ENCODE assay signal across 14 cellular contexts in genomic region chr15:77180757-77181156, GRCh38.
A peak's percentile ranks its signal among the peaks of the same experiment; 100 is the strongest.
DNase-seq lines count a peak whose midpoint lies in the region; ATAC-seq, FAIRE-seq and TF ChIP-seq lines count a peak whose summit lies in the region.
"Had no signal": no experiment of that assay in that cellular context is flagged by ENCODE, and none has a peak within 500 bp of the region (broad histone marks: within the 10 kb centered on the region; RNA-seq: fewer than 3 reads in every experiment).

No MANE protein-coding gene starts in this region.

- DNase-seq in CD1c-positive myeloid dendritic cell (ENCODE audit: extremely low spot score) (peak; percentile 53), MM.1S (no peak), GM12878 (ENCODE audit: low read depth, low spot score) (no peak), mesenchymal stem cell (peak; percentile 68), retina (no peak), ureter (ENCODE audit: low spot score) (no peak)
- no peak for DNase-seq in activated T-cell treated with anti-CD3 and anti-CD28 coated beads, Interleukin-2, amount 50 U/mL, for 24 hours
- DNase-seq: activated CD4-positive, alpha-beta memory T cell treated with anti-CD3 and anti-CD28 coated beads, Interleukin-2, amount 10 ng/mL, durations not matched to agents 7 days and 5 days; activated naive CD4-positive, alpha-beta T cell treated with anti-CD3 and anti-CD28 coated beads, Interleukin-2, amount 50 U/mL, for 16 hours; CD4-positive, alpha-beta T cell; Kasumi-1; NCI-H2171 had no signal

- BruUV-seq in GM12878 (replicated peaks; lab: Mats Ljungman, UMichigan), result no TSS peak

- intact Hi-C loops in GM12878 (cut with micrococcal nuclease; ENCODE audit: unreplicated experiment), result loop anchor here (10.0 kb wide), 1 partner anchor 196 kb away; no protein-coding TSS in a partner anchor

- no peak overlapping the region for H3K4me3 Mint-ChIP-seq in activated T-cell treated with anti-CD3 and anti-CD28 coated beads, Interleukin-2, amount 50 U/mL, for 24 hours
- H3K4me3 Mint-ChIP-seq: activated CD4-positive, alpha-beta memory T cell treated with anti-CD3 and anti-CD28 coated beads, Interleukin-2, amount 10 ng/mL, durations not matched to agents 7 days and 5 days; CD4-positive, alpha-beta T cell had no signal

- peaks cover 3% of the 10 kb centered on the region for H3K79me1 ChIP-seq in mesenchymal stem cell (replicated peaks; ENCODE audit: low read length, poor library complexity, severe bottlenecking)

- no peaks in the 10 kb centered on the region for H4K20me1 ChIP-seq in MM.1S (ENCODE audit: insufficient read depth, low read length)
- no peaks in the 10 kb centered on the region for H4K20me1 ChIP-seq in GM12878 (ENCODE audit: control insufficient read depth, insufficient read depth)

- TF ChIP-seq RAD21 in GM12878 (IDR thresholded peaks at IDR 0.05; ENCODE audit: insufficient read depth, low read depth, low read length), result no peak

- H3K27ac Mint-ChIP-seq in activated T-cell treated with anti-CD3 and anti-CD28 coated beads, Interleukin-2, amount 50 U/mL, for 24 hours, result no peak overlapping the region

- no peak overlapping the region for H3K23ac ChIP-seq in mesenchymal stem cell (ENCODE audit: low read length in 2 of 2)

- H4K8ac ChIP-seq in mesenchymal stem cell (ENCODE audit: low read length), result no peak overlapping the region

- no peak overlapping the region for H4K91ac ChIP-seq in mesenchymal stem cell (ENCODE audit: low read length)

- FAIRE-seq in GM12878 (lab: Jason Lieb, UNC), result no peak
- FAIRE-seq: frontal cortex had no signal

- H3K4me3 ChIP-seq in MM.1S (ENCODE audit: low read length) (no peak overlapping the region), GM12878 (peak overlapping the region; percentile 43; the same call in 1 of the 2 replicates), mesenchymal stem cell (ENCODE audit: insufficient read depth in 1 of 2, low read depth in 1 of 2, low read length in 2 of 2) (no peak overlapping the region)

- no peak overlapping the region for H3K4ac ChIP-seq in mesenchymal stem cell (ENCODE audit: low read depth in 1 of 2, low read length in 2 of 2)

- no peak for TF ChIP-seq CTCF in MM.1S (IDR thresholded peaks at IDR 0.05; ENCODE audit: low read length)
- no peak for TF ChIP-seq CTCF in GM12878 (IDR thresholded peaks at IDR 0.05 in 2 of 3, conservative IDR thresholded peaks at IDR 0.05 in 1 of 3; ENCODE audit: control insufficient read depth in 2 of 3, extremely low read depth in 1 of 3, insufficient read depth in 1 of 3, low read depth in 3 of 3, low read length in 3 of 3)

- H3K9ac ChIP-seq in MM.1S (ENCODE audit: low read length) (no peak overlapping the region), GM12878 (ENCODE audit: control insufficient read depth, insufficient read depth, low read length) (peak overlapping the region; percentile 35; the same call in 1 of the 2 replicates), mesenchymal stem cell (ENCODE audit: low read length) (no peak overlapping the region)

- H3K9me2 ChIP-seq in MM.1S (replicated peaks; ENCODE audit: insufficient read depth, low read length), result no peaks in the 10 kb centered on the region

- H2BK12ac ChIP-seq in mesenchymal stem cell (ENCODE audit: low read length in 2 of 2), result no peak overlapping the region

- in situ Hi-C loops in GM12878 (cut with MboI), result no loop called here

- H3K4me2 ChIP-seq in MM.1S (ENCODE audit: low read depth, low read length), result peak overlapping the region; percentile 65
- H3K4me2 ChIP-seq in GM12878 (ENCODE audit: control insufficient read depth, insufficient read depth), result peak overlapping the region; percentile 83
- no peak overlapping the region for H3K4me2 ChIP-seq in mesenchymal stem cell (ENCODE audit: low read length, poor library complexity, severe bottlenecking)

- ATAC-seq in GM12878 (no peak), GM18861 (IDR thresholded peaks at IDR 0.05; ENCODE audit: unreplicated experiment) (no peak)

- no peak overlapping the region for H2BK120ac ChIP-seq in mesenchymal stem cell (ENCODE audit: low read depth, low read length)

- no peak overlapping the region for H3K18ac ChIP-seq in mesenchymal stem cell (ENCODE audit: low read depth in 1 of 2, low read length in 2 of 2)

- H2AK5ac ChIP-seq in mesenchymal stem cell (ENCODE audit: low read length, severe bottlenecking), result no peak overlapping the region

- 87% methylated on average over 5 of the region's 5 CpGs for WGBS in GM12878 (ENCODE audit: insufficient coverage, insufficient replicate concordance, low lambda C conversion rate, missing lambda C conversion rate)
- 93% methylated on average over 5 of the region's 5 CpGs for WGBS in mesenchymal stem cell

- peaks cover 43% of the 10 kb centered on the region for H3K4me1 ChIP-seq in MM.1S (ENCODE audit: low read length)
- peaks cover 58% of the 10 kb centered on the region for H3K4me1 ChIP-seq in GM12878 (ENCODE audit: control insufficient read depth, insufficient read depth, low read length)
- no peaks in the 10 kb centered on the region for H3K4me1 ChIP-seq in mesenchymal stem cell (ENCODE audit: control insufficient read depth, insufficient read depth, low read depth, low read length)

- no peak overlapping the region for H3K14ac ChIP-seq in mesenchymal stem cell (ENCODE audit: low read length in 2 of 2)

- peaks cover 2% of the 10 kb centered on the region for H3K36me3 Mint-ChIP-seq in activated T-cell treated with anti-CD3 and anti-CD28 coated beads, Interleukin-2, amount 50 U/mL, for 24 hours (ENCODE audit: low read depth)

- no peak overlapping the region for H2BK5ac ChIP-seq in mesenchymal stem cell (ENCODE audit: low read depth, low read length, poor library complexity, severe bottlenecking)

- no peaks in the 10 kb centered on the region for H3K9me3 Mint-ChIP-seq in activated T-cell treated with anti-CD3 and anti-CD28 coated beads, Interleukin-2, amount 50 U/mL, for 24 hours
- H3K9me3 Mint-ChIP-seq: activated CD4-positive, alpha-beta memory T cell treated with anti-CD3 and anti-CD28 coated beads, Interleukin-2, amount 10 ng/mL, durations not matched to agents 7 days and 5 days; CD4-positive, alpha-beta T cell had no signal

- H3K9me3 ChIP-seq in MM.1S (replicated peaks; ENCODE audit: insufficient read depth, low read length) (no peaks in the 10 kb centered on the region), GM12878 (replicated peaks; ENCODE audit: control insufficient read depth, insufficient read depth, low read length) (no peaks in the 10 kb centered on the region), mesenchymal stem cell (ENCODE audit: control insufficient read depth, low read length) (no peaks in the 10 kb centered on the region)

- H3K36me3 ChIP-seq in MM.1S (replicated peaks; ENCODE audit: insufficient read depth, low read length), result no peaks in the 10 kb centered on the region
- no peaks in the 10 kb centered on the region for H3K36me3 ChIP-seq in GM12878 (ENCODE audit: control insufficient read depth in 2 of 2, insufficient read depth in 2 of 2, low read length in 1 of 2)
- peaks cover 8 to 53% of the 10 kb centered on the region in 2 experiments for H3K36me3 ChIP-seq in mesenchymal stem cell (ENCODE audit: control insufficient read depth in 1 of 2, insufficient read depth in 2 of 2, low read depth in 1 of 2, low read length in 2 of 2)

- no peak overlapping the region for H2AFZ ChIP-seq in MM.1S (ENCODE audit: low read length)
- no peak overlapping the region for H2AFZ ChIP-seq in GM12878 (ENCODE audit: control insufficient read depth, low read depth, low read length)
- H2AFZ ChIP-seq in mesenchymal stem cell (ENCODE audit: low read depth, low read length), result no peak overlapping the region

- CTCF ChIA-PET in GM12878 (lab: Yijun Ruan, JAX), result interaction anchor here (0.7 to 18.9 kb wide), 18 partner anchors 10 to 361 kb away, joined by 3 to 455 read pairs (median 8); no protein-coding TSS in a partner anchor

- H3K4me1 Mint-ChIP-seq in activated T-cell treated with anti-CD3 and anti-CD28 coated beads, Interleukin-2, amount 50 U/mL, for 24 hours (ENCODE audit: low read depth), result peaks cover 53% of the 10 kb centered on the region

- TF ChIP-seq POLR2A in GM12878 (IDR thresholded peaks at IDR 0.05; ENCODE audit: low read depth, low read length), result no peak

- peaks cover 30% of the 10 kb centered on the region for H3F3A ChIP-seq in MM.1S (ENCODE audit: insufficient read depth, low read length)

- no peak overlapping the region for H2BK15ac ChIP-seq in mesenchymal stem cell (ENCODE audit: low read depth, poor library complexity, severe bottlenecking)

- no peaks in the 10 kb centered on the region for H3K79me2 ChIP-seq in MM.1S (ENCODE audit: low read length)
- H3K79me2 ChIP-seq in GM12878 (ENCODE audit: control insufficient read depth, insufficient read depth, low read length), result no peaks in the 10 kb centered on the region

- no peaks in the 10 kb centered on the region for H3K27me3 Mint-ChIP-seq in activated T-cell treated with anti-CD3 and anti-CD28 coated beads, Interleukin-2, amount 50 U/mL, for 24 hours
- H3K27me3 Mint-ChIP-seq: activated CD4-positive, alpha-beta memory T cell treated with anti-CD3 and anti-CD28 coated beads, Interleukin-2, amount 10 ng/mL, durations not matched to agents 7 days and 5 days; CD4-positive, alpha-beta T cell had no signal

- H3K27me3 ChIP-seq in MM.1S (replicated peaks; ENCODE audit: insufficient read depth, low read length), result no peaks in the 10 kb centered on the region
- no peaks in the 10 kb centered on the region for H3K27me3 ChIP-seq in GM12878 (replicated peaks in 1 of 2; ENCODE audit: control insufficient read depth in 2 of 2, insufficient read depth in 2 of 2, low read length in 1 of 2)
- no peaks in the 10 kb centered on the region for H3K27me3 ChIP-seq in mesenchymal stem cell (ENCODE audit: control insufficient read depth in 1 of 2, insufficient read depth in 1 of 2, low read length in 2 of 2)

- peak overlapping the region; percentile 68; the same call in 1 of the 2 replicates for H3K27ac ChIP-seq in MM.1S (ENCODE audit: low read length)
- peak overlapping the region; percentile 90 for H3K27ac ChIP-seq in GM12878 (ENCODE audit: control insufficient read depth, insufficient read depth)
- H3K27ac ChIP-seq in mesenchymal stem cell (ENCODE audit: low read length, poor library complexity, severe bottlenecking), result no peak overlapping the region

- POLR2A ChIA-PET in GM12878 (lab: Charles Lee), result interaction anchor here (0.6 to 1.9 kb wide), 4 partner anchors 16 to 62 kb away, joined by 3 to 7 read pairs (median 4); no protein-coding TSS in a partner anchor

- RAD21 ChIA-PET in GM12878 (lab: Charles Lee; ENCODE audit: unreplicated experiment), result interaction anchor here (0.6 to 15.0 kb wide), 13 partner anchors 8 to 363 kb away, joined by 3 to 286 read pairs (median 21); no protein-coding TSS in a partner anchor

- TF ChIP-seq EP300 in GM12878 (IDR thresholded peaks at IDR 0.05; ENCODE audit: borderline replicate concordance in 1 of 2, control insufficient read depth in 1 of 2, low read depth in 2 of 2, low read length in 2 of 2), result no peak

- SMC1A ChIA-PET in GM12878 (lab: Charles Lee; ENCODE audit: uncharacterized antibody, unreplicated experiment), result interaction anchor here (0.6 to 15.7 kb wide), 21 partner anchors 8 to 360 kb away, joined by 3 to 365 read pairs (median 12); partner anchors contain the start of genes HMG20A and PEAK1

Comparison
In these comparisons a context has a peak if more than half of its experiments do, and no peak if none do; other contexts are left out.
1. DNase-seq: peak in CD1c-positive myeloid dendritic cell (single experiment) and mesenchymal stem cell (single experiment); none in MM.1S (single experiment), GM12878 (single experiment), retina (single experiment), ureter (single experiment) and activated T-cell treated with anti-CD3 and anti-CD28 coated beads, Interleukin-2, amount 50 U/mL, for 24 hours (single experiment).